ENCODE assay signal across 8 cellular contexts in the genomic region with DNA sequence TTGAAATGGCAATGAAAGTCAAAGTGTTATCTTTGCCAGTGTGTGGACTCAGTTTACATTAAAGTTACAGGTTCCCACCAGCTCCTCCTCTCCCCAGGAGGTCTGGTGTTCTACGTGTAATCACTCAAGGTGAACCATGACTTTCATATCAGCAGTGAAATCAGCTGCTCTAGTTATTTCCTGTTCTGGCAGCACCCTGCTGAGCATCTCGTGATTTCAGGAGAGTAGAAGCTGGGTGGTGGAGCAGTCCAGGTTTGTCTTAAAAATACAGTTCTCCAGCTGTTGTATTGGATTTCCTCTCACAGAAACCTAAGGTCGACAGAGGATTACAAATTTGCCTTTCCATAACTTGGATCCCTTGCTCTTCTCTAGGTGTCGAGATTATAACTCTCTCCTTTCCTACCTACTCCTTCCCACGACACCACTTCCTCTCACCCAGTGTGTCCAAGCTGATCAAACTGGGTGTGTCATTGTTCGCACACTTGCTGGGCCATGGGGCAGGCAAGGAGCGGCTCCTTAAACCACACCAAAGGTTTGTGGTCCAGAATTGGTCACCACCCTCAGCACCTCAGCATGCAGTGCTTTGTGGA. TPM values are rescaled to one million over a fixed set of nuclear protein-coding genes. Genes with fewer than 3 reads are reported as not detected.
DNase-seq lines count a peak whose midpoint lies in the region; ATAC-seq, FAIRE-seq and TF ChIP-seq lines count a peak whose summit lies in the region.

No MANE protein-coding gene starts in this region.

- peak overlapping the region; percentile 62 for H3K27ac ChIP-seq in Karpas-422 (ENCODE audit: low read length)
- H3K27ac ChIP-seq in effector memory CD4-positive, alpha-beta T cell (ENCODE audit: insufficient read depth, low read length, poor library complexity, severe bottlenecking): peak overlapping the region; percentile 57

- peak overlapping the region; percentile 40 for H3K4me2 ChIP-seq in Karpas-422 (ENCODE audit: low read depth, low read length, poor library complexity, severe bottlenecking)

- peaks cover 64% of the 10 kb centered on the region for H3K4me1 ChIP-seq in Karpas-422 (ENCODE audit: low read length)
- H3K4me1 ChIP-seq in effector memory CD4-positive, alpha-beta T cell (ENCODE audit: control insufficient read depth, insufficient read depth, low read length, poor library complexity, severe bottlenecking): peaks cover 66% of the 10 kb centered on the region

- DNase-seq in GM12892 (ENCODE audit: insufficient read length) (no peak), Karpas-422 (peak; percentile 73), RCC 7860 (ENCODE audit: low spot score) (no peak), HuH-7.5 (ENCODE audit: low spot score) (no peak), GDM1 (lab: John Stamatoyannopoulos, UW) (no peak)
- DNase-seq in effector memory CD4-positive, alpha-beta T cell: peak in 2 of 3 donors; percentile 32 to 39

- no peaks in the 10 kb centered on the region for H3K36me3 ChIP-seq in Karpas-422 (ENCODE audit: insufficient read depth, low read length)
- no peaks in the 10 kb centered on the region for H3K36me3 ChIP-seq in effector memory CD4-positive, alpha-beta T cell (ENCODE audit: control insufficient read depth, insufficient read depth, low read length)

- peak overlapping the region; percentile 12; the same call in 1 of the 2 replicates for H3K4me3 ChIP-seq in Karpas-422 (ENCODE audit: low read length)
- no peak overlapping the region for H3K4me3 ChIP-seq in effector memory CD4-positive, alpha-beta T cell (ENCODE audit: insufficient read depth, low read depth, low read length, poor library complexity, severe bottlenecking)

- no peaks in the 10 kb centered on the region for H4K20me1 ChIP-seq in Karpas-422 (ENCODE audit: insufficient read depth, low read depth, low read length)

- ATAC-seq in GM21619 (IDR thresholded peaks at IDR 0.05; ENCODE audit: unreplicated experiment) (peak; percentile 62), GM18520 (IDR thresholded peaks at IDR 0.05; ENCODE audit: unreplicated experiment) (no peak)

- H3K27me3 ChIP-seq in Karpas-422 (ENCODE audit: low read length): no peaks in the 10 kb centered on the region
- no peaks in the 10 kb centered on the region for H3K27me3 ChIP-seq in effector memory CD4-positive, alpha-beta T cell (replicated peaks; ENCODE audit: control insufficient read depth, insufficient read depth, low read length, poor library complexity, severe bottlenecking)

- H3K79me2 ChIP-seq in Karpas-422 (ENCODE audit: low read length): no peaks in the 10 kb centered on the region

- H3K9me2 ChIP-seq in Karpas-422 (replicated peaks; ENCODE audit: insufficient read depth, low read length): no peaks in the 10 kb centered on the region

- no peaks in the 10 kb centered on the region for H3K9me3 ChIP-seq in Karpas-422 (ENCODE audit: low read length)
- no peaks in the 10 kb centered on the region for H3K9me3 ChIP-seq in effector memory CD4-positive, alpha-beta T cell (ENCODE audit: control insufficient read depth, low read length)

- no peak for TF ChIP-seq POLR2A in GM12892 (IDR thresholded peaks at IDR 0.05; ENCODE audit: low read depth, low read length)

- H2AFZ ChIP-seq in Karpas-422 (ENCODE audit: low read length): peak overlapping the region; percentile 34

- H3K9ac ChIP-seq in Karpas-422 (ENCODE audit: low read length): peak overlapping the region; percentile 39

- FAIRE-seq in GM12892 (lab: Jason Lieb, UNC) (peak; percentile 94), RCC 7860 (lab: Jason Lieb, UNC) (no peak)

RNA-seq across cellular contexts. Expression of a gene that starts 13.0 kb away (rescaled TPM):
- 11.1 TPM for polyA plus RNA-seq in GM12892 (2012; ENCODE audit: missing spikeins)
- total RNA-seq in Karpas-422 (2014; rRNA removed; shearing (Covaris generic); ENCODE audit: low replicate concordance): 172 and 213 TPM in 2 replicates

Comparison
In these comparisons a context has a peak if more than half of its experiments do, and no peak if none do; other contexts are left out.
1. DNase-seq: peak in Karpas-422 (single experiment) and effector memory CD4-positive, alpha-beta T cell (2 of 3); none in GM12892 (single experiment), RCC 7860 (single experiment), HuH-7.5 (single experiment) and GDM1 (single experiment).